Comparison of ENCODE assay signal across 11 cellular contexts in genomic region chr1:11740258-11741192, GRCh38. TPM values are rescaled to one million over a fixed set of nuclear protein-coding genes. Genes with fewer than 3 reads are reported as not detected.
DNase-seq lines count a peak whose midpoint lies in the region; ATAC-seq and TF ChIP-seq lines count a peak whose summit lies in the region.
"Had no signal": no experiment of that assay in that cellular context is flagged by ENCODE, and none has a peak within 500 bp of the region (broad histone marks: within the 10 kb centered on the region; RNA-seq: fewer than 3 reads in every experiment).

No MANE protein-coding gene starts in this region.

- peaks cover 3 to 13% of the 10 kb centered on the region in 2 donors for H3K4me1 ChIP-seq in ascending aorta

- peaks cover 20% of the 10 kb centered on the region for H3K36me3 Mint-ChIP-seq in dendritic cell treated with granulocyte-macrophage colony-stimulating factor and Interleukin-4, amounts not matched to agents 40 ng/mL and 50 ng/mL, for 4 days (ENCODE audit: low read depth)
- no peaks in the 10 kb centered on the region; the same call in 1 of the 2 replicates for H3K36me3 Mint-ChIP-seq in HFFc6 (ENCODE audit: low read depth)

- H3K9me3 ChIP-seq in ascending aorta = no peaks in the 10 kb centered on the region

- no peak overlapping the region for H3K27ac ChIP-seq in ascending aorta
- H3K27ac ChIP-seq: hepatocyte had no signal

- intact Hi-C loops in dendritic cell treated with granulocyte-macrophage colony-stimulating factor and Interleukin-4, amounts not matched to agents 40 ng/mL and 50 ng/mL, for 4 days (cut with micrococcal nuclease) = no loop called here
- intact Hi-C loops in ascending aorta (cut with DNase I) = no loop called here

- H3K9me3 Mint-ChIP-seq in dendritic cell treated with granulocyte-macrophage colony-stimulating factor and Interleukin-4, amounts not matched to agents 40 ng/mL and 50 ng/mL, for 4 days = no peaks in the 10 kb centered on the region
- no peaks in the 10 kb centered on the region for H3K9me3 Mint-ChIP-seq in HFFc6

- H3K4me3 Mint-ChIP-seq in dendritic cell treated with granulocyte-macrophage colony-stimulating factor and Interleukin-4, amounts not matched to agents 40 ng/mL and 50 ng/mL, for 4 days = no peak overlapping the region
- H3K4me3 Mint-ChIP-seq in HFFc6 = no peak overlapping the region

- peak; percentile 13 for DNase-seq in stimulated activated CD4-positive, alpha-beta T cell treated with anti-CD3 and anti-CD28 coated beads, Interleukin-4, amount 100 ng/mL, for 24 hours
- no peak for DNase-seq in stimulated activated CD4-positive, alpha-beta T cell treated with anti-CD3 and anti-CD28 coated beads, Interleukin-12 subunit alpha, Interleukin-12 subunit beta, amount 100 ng/mL, for 4 hours
- DNase-seq in SW480 (ENCODE audit: low spot score) = peak; percentile 66
- no peak for DNase-seq in ascending aorta (ENCODE audit: low spot score in 2 of 2)
- no peak for DNase-seq in HFFc6
- DNase-seq: NCI-H2081 treated with DMSO at 0.1 percent for 48 hours, Right ventricle myocardium superior had no signal

- H3K27ac Mint-ChIP-seq in dendritic cell treated with granulocyte-macrophage colony-stimulating factor and Interleukin-4, amounts not matched to agents 40 ng/mL and 50 ng/mL, for 4 days = peak overlapping the region; percentile 17
- H3K27ac Mint-ChIP-seq in HFFc6 = no peak overlapping the region

- H3K4me1 Mint-ChIP-seq in dendritic cell treated with granulocyte-macrophage colony-stimulating factor and Interleukin-4, amounts not matched to agents 40 ng/mL and 50 ng/mL, for 4 days (ENCODE audit: low read depth) = peaks cover 70% of the 10 kb centered on the region
- H3K4me1 Mint-ChIP-seq in HFFc6 (ENCODE audit: low read depth) = peaks cover 15% of the 10 kb centered on the region

- no peaks in the 10 kb centered on the region for H3K36me3 ChIP-seq in ascending aorta

- no peak for TF ChIP-seq CTCF in ascending aorta (IDR thresholded peaks at IDR 0.05)
- no peak for TF ChIP-seq CTCF in HFFc6 (IDR thresholded peaks at IDR 0.05)

- no peak for ATAC-seq in HG02852 (IDR thresholded peaks at IDR 0.05; ENCODE audit: unreplicated experiment)
- no peak for ATAC-seq in HG02763 (IDR thresholded peaks at IDR 0.05; ENCODE audit: unreplicated experiment)

- H3K27me3 Mint-ChIP-seq in dendritic cell treated with granulocyte-macrophage colony-stimulating factor and Interleukin-4, amounts not matched to agents 40 ng/mL and 50 ng/mL, for 4 days = no peaks in the 10 kb centered on the region
- H3K27me3 Mint-ChIP-seq in HFFc6 (ENCODE audit: insufficient read depth) = no peaks in the 10 kb centered on the region; the same call in none of the 2 replicates

- no peaks in the 10 kb centered on the region for H3K27me3 ChIP-seq in ascending aorta
- H3K27me3 ChIP-seq: hepatocyte had no signal

- no peak overlapping the region for H3K4me3 ChIP-seq in ascending aorta
- H3K4me3 ChIP-seq: hepatocyte had no signal

RNA-seq across cellular contexts. Expression of gene AGTRAP, which starts 4.6 kb away (rescaled TPM):
- 95.6 TPM for total RNA-seq in ascending aorta
- 10 to 100 TPM; 31.4 to 41.4 (median 33.6) TPM for total RNA-seq in HFFc6 (2021; fragmentation: NEBNext Ultra II Directional; extraction: Animal tissue kit (Norgen Biotek cat#: 25700))

RNA-seq across cellular contexts. Expression of gene C1orf167, which starts 21.5 kb away (rescaled TPM):
- total RNA-seq in ascending aorta = not detected
- under 1 TPM in 4 of 6 experiments, not detected in 2; 0.23 to 0.59 (median 0.38) TPM for total RNA-seq in HFFc6 (2021; fragmentation: NEBNext Ultra II Directional; extraction: Animal tissue kit (Norgen Biotek cat#: 25700))
- total RNA-seq: hepatocyte had no signal

RNA-seq across cellular contexts. Expression of gene DRAXIN, which starts 49.0 kb away (rescaled TPM):
- 1.8 TPM for total RNA-seq in ascending aorta
- not detected for total RNA-seq in HFFc6 (2021; fragmentation: NEBNext Ultra II Directional; extraction: Animal tissue kit (Norgen Biotek cat#: 25700))

RNA-seq across cellular contexts. Expression of gene MAD2L2, which starts 59.6 kb away (rescaled TPM):
- 18.3 TPM for total RNA-seq in ascending aorta
- 10 to 100 TPM; 31.7 to 48.8 (median 42.2) TPM for total RNA-seq in HFFc6 (2021; fragmentation: NEBNext Ultra II Directional; extraction: Animal tissue kit (Norgen Biotek cat#: 25700))

Comparison
In these comparisons a context has a peak if more than half of its experiments do, and no peak if none do; other contexts are left out.
1. DNase-seq: peak in stimulated activated CD4-positive, alpha-beta T cell treated with anti-CD3 and anti-CD28 coated beads, Interleukin-4, amount 100 ng/mL, for 24 hours (single experiment) and SW480 (single experiment); none in stimulated activated CD4-positive, alpha-beta T cell treated with anti-CD3 and anti-CD28 coated beads, Interleukin-12 subunit alpha, Interleukin-12 subunit beta, amount 100 ng/mL, for 4 hours (single experiment), ascending aorta (0 of 2) and HFFc6 (single experiment).